Comparison of ENCODE assay signal across 37 cellular contexts in genomic region chr11:68715685-68716084, GRCh38. TPM values are rescaled to one million over a fixed set of nuclear protein-coding genes. Genes with fewer than 3 reads are reported as not detected.
"Had no signal": no experiment of that assay in that cellular context is flagged by ENCODE, and none has a peak within 500 bp of the region (broad histone marks: within the 10 kb centered on the region; RNA-seq: fewer than 3 reads in every experiment).

No MANE protein-coding gene starts in this region.

- H3K36me3 ChIP-seq: ascending aorta, cardiac muscle cell had no signal

- H3K27ac Mint-ChIP-seq: activated B cell treated with CpG ODN at 0.5 μM for 24 hours; activated CD4-positive, alpha-beta memory T cell treated with anti-CD3 and anti-CD28 coated beads for 36 hours; activated CD4-positive, alpha-beta T cell treated with anti-CD3 and anti-CD28 coated beads, Interleukin-2, amount 10 ng/mL, durations not matched to agents 24 days and 14 days; activated CD8-positive, alpha-beta T cell treated with anti-CD3 and anti-CD28 coated beads for 36 hours; activated naive CD4-positive, alpha-beta T cell treated with anti-CD3 and anti-CD28 coated beads, Interleukin-2, amount 10 ng/mL, durations not matched to agents 7 days and 5 days; activated naive CD4-positive, alpha-beta T cell treated with anti-CD3 and anti-CD28 coated beads, Interleukin-2, amount 50 U/mL, for 24 hours; activated naive CD8-positive, alpha-beta T cell; activated naive CD8-positive, alpha-beta T cell treated with anti-CD3 and anti-CD28 coated beads, Interleukin-2, amount 10 ng/mL, durations not matched to agents 7 days and 5 days; activated naive CD8-positive, alpha-beta T cell treated with anti-CD3 and anti-CD28 coated beads, Interleukin-2, amount 50 U/mL, for 24 hours; activated T-helper 2 cell treated with anti-CD3 and anti-CD28 coated beads, Interferon-gamma antibody, Interleukin-2, Interleukin-4, amounts not matched to agents 10 μg/mL and 5 μg/mL and 100 μg/mL, durations not matched to agents 14 hours and 24 hours and 36 hours; brain; T-helper 1 cell treated with Interleukin-12 subunit alpha and Interleukin-12 subunit beta and Interleukin-4 antibody, amounts not matched to agents 30 μg/mL and 1 μg/mL, for 36 hours; T-helper 2 cell treated with Interferon-gamma antibody and Interleukin-4, amounts not matched to agents 5 μg/mL and 100 μg/mL, for 36 hours had no signal

- H3K9me3 Mint-ChIP-seq: activated CD4-positive, alpha-beta T cell treated with anti-CD3 and anti-CD28 coated beads, Interleukin-2, amount 10 ng/mL, durations not matched to agents 24 days and 14 days; activated T-helper 2 cell treated with anti-CD3 and anti-CD28 coated beads, Interferon-gamma antibody, Interleukin-2, Interleukin-4, amounts not matched to agents 10 μg/mL and 5 μg/mL and 100 μg/mL, durations not matched to agents 14 hours and 24 hours and 36 hours; central memory CD8-positive, alpha-beta T cell had no signal

- DNase-seq: activated B cell treated with CpG ODN at 0.5 μM for 24 hours; activated CD4-positive, alpha-beta memory T cell treated with anti-CD3 and anti-CD28 coated beads for 36 hours; activated CD4-positive, alpha-beta T cell treated with anti-CD3 and anti-CD28 coated beads for 4 hours; activated CD4-positive, alpha-beta T cell treated with anti-CD3 and anti-CD28 coated beads, Interleukin-2, amount 10 ng/mL, durations not matched to agents 24 days and 14 days; activated CD4-positive, alpha-beta T cell treated with anti-CD3 and anti-CD28 coated beads, Interleukin-2, amount 50 U/mL, for 1 hour; activated CD4-positive, alpha-beta T cell treated with anti-CD3 and anti-CD28 coated beads, Interleukin-2, amount 50 U/mL, for 4 hours; activated CD4-positive, CD25-positive, alpha-beta regulatory T cell treated with anti-CD3 and anti-CD28 coated beads, Interleukin-2, amount 50 U/mL, for 72 hours; activated CD8-positive, alpha-beta memory T cell treated with anti-CD3 and anti-CD28 coated beads, Interleukin-2, amount 50 U/mL, for 4 hours; activated CD8-positive, alpha-beta T cell treated with anti-CD3 and anti-CD28 coated beads for 36 hours; activated effector memory CD4-positive, alpha-beta T cell treated with Interleukin-2 at 50 U/mL for 16 hours; activated gamma-delta T cell; activated naive CD4-positive, alpha-beta T cell treated with anti-CD3 and anti-CD28 coated beads, Interleukin-2, amount 10 ng/mL, durations not matched to agents 7 days and 5 days; activated naive CD4-positive, alpha-beta T cell treated with Interleukin-2 at 50 U/mL for 16 hours; activated naive CD8-positive, alpha-beta T cell treated with anti-CD3 and anti-CD28 coated beads, Interleukin-2, amount 10 ng/mL, durations not matched to agents 7 days and 5 days; activated naive CD8-positive, alpha-beta T cell treated with anti-CD3 and anti-CD28 coated beads, Interleukin-2, amount 50 U/mL, for 24 hours; activated T-cell treated with anti-CD3 and anti-CD28 coated beads for 4 hours; activated T-cell treated with anti-CD3 and anti-CD28 coated beads, Interleukin-2, amount 50 U/mL, for 1 hour; activated T-cell treated with anti-CD3 and anti-CD28 coated beads, Interleukin-2, amount 50 U/mL, for 48 hours; amygdala; anterior cingulate cortex; caudate nucleus; cerebellar nuclear complex; T-helper 1 cell; T-helper 2 cell; T-helper 9 cell had no signal

- H3K4me3 Mint-ChIP-seq: activated B cell treated with CpG ODN at 0.5 μM for 24 hours; activated CD4-positive, alpha-beta memory T cell treated with anti-CD3 and anti-CD28 coated beads for 36 hours; activated CD4-positive, alpha-beta T cell treated with anti-CD3 and anti-CD28 coated beads, Interleukin-2, amount 10 ng/mL, durations not matched to agents 24 days and 14 days; activated CD8-positive, alpha-beta T cell treated with anti-CD3 and anti-CD28 coated beads for 36 hours; activated naive CD4-positive, alpha-beta T cell treated with anti-CD3 and anti-CD28 coated beads, Interleukin-2, amount 10 ng/mL, durations not matched to agents 7 days and 5 days; activated naive CD4-positive, alpha-beta T cell treated with anti-CD3 and anti-CD28 coated beads, Interleukin-2, amount 50 U/mL, for 24 hours; activated naive CD8-positive, alpha-beta T cell; activated naive CD8-positive, alpha-beta T cell treated with anti-CD3 and anti-CD28 coated beads, Interleukin-2, amount 10 ng/mL, durations not matched to agents 7 days and 5 days; activated naive CD8-positive, alpha-beta T cell treated with anti-CD3 and anti-CD28 coated beads, Interleukin-2, amount 50 U/mL, for 24 hours; brain; central memory CD8-positive, alpha-beta T cell; T-helper 1 cell treated with Interleukin-12 subunit alpha and Interleukin-12 subunit beta and Interleukin-4 antibody, amounts not matched to agents 30 μg/mL and 1 μg/mL, for 36 hours; T-helper 2 cell treated with Interferon-gamma antibody and Interleukin-4, amounts not matched to agents 5 μg/mL and 100 μg/mL, for 36 hours had no signal

- H3K4me1 Mint-ChIP-seq: activated B cell treated with CpG ODN at 0.5 μM for 24 hours; activated CD4-positive, alpha-beta T cell treated with anti-CD3 and anti-CD28 coated beads, Interleukin-2, amount 10 ng/mL, durations not matched to agents 24 days and 14 days; activated naive CD4-positive, alpha-beta T cell treated with anti-CD3 and anti-CD28 coated beads, Interleukin-2, amount 10 ng/mL, durations not matched to agents 7 days and 5 days; activated naive CD4-positive, alpha-beta T cell treated with anti-CD3 and anti-CD28 coated beads, Interleukin-2, amount 50 U/mL, for 24 hours; activated naive CD8-positive, alpha-beta T cell treated with anti-CD3 and anti-CD28 coated beads, Interleukin-2, amount 10 ng/mL, durations not matched to agents 7 days and 5 days; activated naive CD8-positive, alpha-beta T cell treated with anti-CD3 and anti-CD28 coated beads, Interleukin-2, amount 50 U/mL, for 24 hours; central memory CD8-positive, alpha-beta T cell had no signal

- H3K27me3 ChIP-seq: ascending aorta, cardiac muscle cell had no signal

- H3K36me3 Mint-ChIP-seq: activated naive CD4-positive, alpha-beta T cell treated with anti-CD3 and anti-CD28 coated beads, Interleukin-2, amount 10 ng/mL, durations not matched to agents 7 days and 5 days; activated naive CD8-positive, alpha-beta T cell treated with anti-CD3 and anti-CD28 coated beads, Interleukin-2, amount 10 ng/mL, durations not matched to agents 7 days and 5 days; brain had no signal

- H3K4me1 ChIP-seq: ascending aorta had no signal

- ATAC-seq: activated CD8-positive, alpha-beta T cell treated with anti-CD3 and anti-CD28 coated beads for 36 hours; activated naive CD8-positive, alpha-beta T cell treated with anti-CD3 and anti-CD28 coated beads, Interleukin-2, amount 50 U/mL, for 24 hours had no signal

- H3K27ac ChIP-seq: ascending aorta, cardiac muscle cell, VCaP had no signal

- H3K27me3 Mint-ChIP-seq: activated CD4-positive, alpha-beta memory T cell treated with anti-CD3 and anti-CD28 coated beads for 36 hours; activated naive CD4-positive, alpha-beta T cell treated with anti-CD3 and anti-CD28 coated beads, Interleukin-2, amount 50 U/mL, for 24 hours; activated naive CD8-positive, alpha-beta T cell had no signal

- FAIRE-seq: bronchial epithelial cell, TTC549 had no signal

- H3K4me3 ChIP-seq: ascending aorta, cardiac muscle cell had no signal

RNA-seq across cellular contexts. Expression of gene GAL, which starts 31.3 kb away (rescaled TPM):
- total RNA-seq: activated B cell treated with CpG ODN at 0.5 μM for 24 hours; activated naive CD8-positive, alpha-beta T cell treated with anti-CD3 and anti-CD28 coated beads, Interleukin-2, amount 10 ng/mL, durations not matched to agents 7 days and 5 days; ascending aorta had no signal

RNA-seq across cellular contexts. Expression of gene TESMIN, which starts 35.6 kb away (rescaled TPM):
- total RNA-seq: ascending aorta had no signal
